ENCODE assay signal across 18 cellular contexts in the genomic region with DNA sequence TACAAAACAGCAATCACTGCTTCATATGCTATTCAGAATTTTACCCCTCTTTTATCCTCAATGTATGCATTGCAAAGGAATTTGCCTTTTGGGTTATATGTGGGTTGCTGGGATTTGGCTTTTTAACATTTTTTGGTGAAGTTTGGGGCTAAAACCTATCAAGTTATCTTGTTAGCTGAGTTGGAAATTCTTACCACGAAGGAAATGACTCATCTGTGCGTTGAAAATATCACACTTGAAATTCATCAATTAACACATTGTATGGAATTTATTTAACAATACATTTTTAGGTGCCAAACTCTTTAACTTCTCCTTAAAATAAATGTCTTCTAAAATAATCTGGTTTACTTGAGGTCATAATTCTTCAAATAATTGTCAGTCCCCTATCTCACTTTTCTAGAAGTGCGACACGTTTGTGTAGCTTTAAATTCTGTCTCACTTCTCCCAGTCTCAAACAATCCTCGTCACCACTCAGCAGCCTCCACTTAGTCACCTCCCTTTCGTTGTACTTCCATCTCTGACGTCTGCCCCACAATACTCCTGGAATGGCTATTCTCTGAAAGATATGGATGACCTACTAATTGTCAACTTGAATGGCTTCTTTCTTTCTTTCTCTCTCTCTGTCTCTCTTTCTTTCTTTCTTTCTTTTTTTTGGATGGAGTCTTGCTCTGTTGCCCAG.
"Had no signal": no experiment of that assay in that cellular context is flagged by ENCODE, and none has a peak within 500 bp of the region (broad histone marks: within the 10 kb centered on the region; RNA-seq: fewer than 3 reads in every experiment).

No MANE protein-coding gene starts in this region.

- H3K27ac Mint-ChIP-seq: activated CD4-positive, alpha-beta T cell treated with anti-CD3 and anti-CD28 coated beads for 36 hours; activated CD8-positive, alpha-beta T cell treated with anti-CD3 and anti-CD28 coated beads for 36 hours; activated naive CD8-positive, alpha-beta T cell treated with anti-CD3 and anti-CD28 coated beads for 36 hours; activated T-cell treated with anti-CD3 and anti-CD28 coated beads, Interleukin-2, amount 50 U/mL, for 72 hours had no signal

- H3K36me3 Mint-ChIP-seq: activated naive CD8-positive, alpha-beta T cell treated with anti-CD3 and anti-CD28 coated beads for 36 hours had no signal

- DNase-seq: activated CD4-positive, alpha-beta T cell treated with anti-CD3 and anti-CD28 coated beads for 36 hours; activated CD8-positive, alpha-beta memory T cell treated with anti-CD3 and anti-CD28 coated beads, Interleukin-2, amount 50 U/mL, for 4 hours; activated CD8-positive, alpha-beta T cell treated with anti-CD3 and anti-CD28 coated beads for 36 hours; activated gamma-delta T cell treated with Interleukin-2 at 50 U/mL for 16 hours; activated naive CD8-positive, alpha-beta T cell treated with anti-CD3 and anti-CD28 coated beads for 36 hours; activated T-cell treated with anti-CD3 and anti-CD28 coated beads, Interleukin-2, amount 50 U/mL, for 72 hours; effector CD4-positive, alpha-beta T cell; kidney glomerular epithelial cell; retina; T-helper 1 cell; tibial artery; WERI-Rb-1 had no signal

- H3K27ac ChIP-seq: epithelial cell of prostate, hepatocyte, parathyroid adenoma, skin epidermis, tibial artery, WERI-Rb-1 had no signal

- H3K36me3 ChIP-seq: tibial artery, WERI-Rb-1 had no signal

- FAIRE-seq: colon had no signal

- H3K4me2 ChIP-seq: hepatocyte had no signal

- H2AFZ ChIP-seq: hepatocyte, parathyroid adenoma had no signal

- H3K9me3 ChIP-seq: tibial artery had no signal

- H3K4me3 Mint-ChIP-seq: activated CD4-positive, alpha-beta T cell treated with anti-CD3 and anti-CD28 coated beads for 36 hours; activated CD8-positive, alpha-beta T cell treated with anti-CD3 and anti-CD28 coated beads for 36 hours; activated naive CD8-positive, alpha-beta T cell treated with anti-CD3 and anti-CD28 coated beads for 36 hours; activated T-cell treated with anti-CD3 and anti-CD28 coated beads, Interleukin-2, amount 50 U/mL, for 72 hours; neural crest cell had no signal

- H3K79me2 ChIP-seq: hepatocyte, parathyroid adenoma had no signal

- H3K27me3 ChIP-seq: hepatocyte, tibial artery had no signal

- H3K4me3 ChIP-seq: hepatocyte, skin epidermis, tibial artery had no signal

- ATAC-seq: activated CD4-positive, alpha-beta T cell treated with anti-CD3 and anti-CD28 coated beads for 36 hours; activated CD8-positive, alpha-beta T cell treated with anti-CD3 and anti-CD28 coated beads for 36 hours; activated T-cell treated with anti-CD3 and anti-CD28 coated beads, Interleukin-2, amount 50 U/mL, for 72 hours had no signal

- H3K9ac ChIP-seq: parathyroid adenoma had no signal

- H3K9me3 Mint-ChIP-seq: activated CD8-positive, alpha-beta T cell treated with anti-CD3 and anti-CD28 coated beads for 36 hours; activated naive CD8-positive, alpha-beta T cell treated with anti-CD3 and anti-CD28 coated beads for 36 hours; activated T-cell treated with anti-CD3 and anti-CD28 coated beads, Interleukin-2, amount 50 U/mL, for 72 hours; neural crest cell had no signal

- H3K4me1 ChIP-seq: parathyroid adenoma, tibial artery had no signal

- H3K4me1 Mint-ChIP-seq: activated CD4-positive, alpha-beta T cell treated with anti-CD3 and anti-CD28 coated beads for 36 hours had no signal
